Comparison of ENCODE assay signal across 12 cellular contexts in genomic region chr11:114073506-114074381, GRCh38. TPM values are rescaled to one million over a fixed set of nuclear protein-coding genes. Genes with fewer than 3 reads are reported as not detected.
DNase-seq lines count a peak whose midpoint lies in the region; ATAC-seq and TF ChIP-seq lines count a peak whose summit lies in the region.
"Had no signal": no experiment of that assay in that cellular context is flagged by ENCODE, and none has a peak within 500 bp of the region (broad histone marks: within the 10 kb centered on the region; RNA-seq: fewer than 3 reads in every experiment).

No MANE protein-coding gene starts in this region.

- no peaks in the 10 kb centered on the region for H3K9me3 Mint-ChIP-seq in activated naive CD8-positive, alpha-beta T cell treated with anti-CD3 and anti-CD28 coated beads for 36 hours
- no peaks in the 10 kb centered on the region for H3K9me3 Mint-ChIP-seq in natural killer cell treated with Interleukin-12 subunit alpha and Interleukin-12 subunit beta and Interleukin-15 and Interleukin-18, amount 100 ng/mL, for 72 hours
- no peaks in the 10 kb centered on the region for H3K9me3 Mint-ChIP-seq in osteocyte (ENCODE audit: unreplicated experiment)

- peak overlapping the region; percentile 90 for H3K27ac Mint-ChIP-seq in activated naive CD8-positive, alpha-beta T cell treated with anti-CD3 and anti-CD28 coated beads for 36 hours
- H3K27ac Mint-ChIP-seq in natural killer cell treated with Interleukin-12 subunit alpha and Interleukin-12 subunit beta and Interleukin-15 and Interleukin-18, amount 100 ng/mL, for 72 hours: peak overlapping the region; percentile 76 to 87
- H3K27ac Mint-ChIP-seq in osteocyte (ENCODE audit: unreplicated experiment): no peak overlapping the region

- H3K27me3 Mint-ChIP-seq in activated naive CD8-positive, alpha-beta T cell treated with anti-CD3 and anti-CD28 coated beads for 36 hours: no peaks in the 10 kb centered on the region
- H3K27me3 Mint-ChIP-seq in natural killer cell treated with Interleukin-12 subunit alpha and Interleukin-12 subunit beta and Interleukin-15 and Interleukin-18, amount 100 ng/mL, for 72 hours: no peaks in the 10 kb centered on the region
- peaks cover 41% of the 10 kb centered on the region for H3K27me3 Mint-ChIP-seq in osteocyte (ENCODE audit: unreplicated experiment)

- DNase-seq in NCI-H2029 treated with DMSO at 0.1 percent for 48 hours (lab: John Stamatoyannopoulos, UW) (peak; percentile 61), COLO668 (lab: John Stamatoyannopoulos, UW; ENCODE audit: unreplicated experiment) (no peak), osteocyte (ENCODE audit: extremely low spot score, unreplicated experiment) (no peak)
- DNase-seq in activated naive CD8-positive, alpha-beta T cell treated with anti-CD3 and anti-CD28 coated beads for 36 hours: peak; percentile 15
- peak; percentile 78 for DNase-seq in natural killer cell treated with Interleukin-12 subunit alpha and Interleukin-12 subunit beta and Interleukin-15 and Interleukin-18, amount 100 ng/mL, for 72 hours (ENCODE audit: low spot score)
- DNase-seq: effector CD8-positive, alpha-beta T cell; HCEC 1CT; NCI-H1105 treated with DMSO at 0.1 percent for 48 hours had no signal

- peaks cover 58% of the 10 kb centered on the region for H3K4me1 Mint-ChIP-seq in activated naive CD8-positive, alpha-beta T cell treated with anti-CD3 and anti-CD28 coated beads for 36 hours
- peaks cover 63 to 77% of the 10 kb centered on the region in 2 donors for H3K4me1 Mint-ChIP-seq in natural killer cell treated with Interleukin-12 subunit alpha and Interleukin-12 subunit beta and Interleukin-15 and Interleukin-18, amount 100 ng/mL, for 72 hours (ENCODE audit: low read depth in 2 of 2)
- H3K4me1 Mint-ChIP-seq in osteocyte (ENCODE audit: unreplicated experiment): peaks cover 48% of the 10 kb centered on the region

- no peak for TF ChIP-seq CTCF in C4-2B (conservative IDR thresholded peaks at IDR 0.05)
- TF ChIP-seq CTCF in osteocyte (IDR thresholded peaks at IDR 0.05): no peak

- peak overlapping the region; percentile 66 for H3K27ac ChIP-seq in C4-2B
- H3K27ac ChIP-seq: parathyroid adenoma had no signal

- no peak overlapping the region for H3K4me3 Mint-ChIP-seq in activated naive CD8-positive, alpha-beta T cell treated with anti-CD3 and anti-CD28 coated beads for 36 hours
- H3K4me3 Mint-ChIP-seq in natural killer cell treated with Interleukin-12 subunit alpha and Interleukin-12 subunit beta and Interleukin-15 and Interleukin-18, amount 100 ng/mL, for 72 hours: peak overlapping the region; percentile 68
- H3K4me3 Mint-ChIP-seq in osteocyte (ENCODE audit: unreplicated experiment): no peak overlapping the region

- ATAC-seq in natural killer cell treated with Interleukin-12 subunit alpha and Interleukin-12 subunit beta and Interleukin-15 and Interleukin-18, amount 100 ng/mL, for 72 hours: peak; percentile 78 to 87
- no peak for ATAC-seq in HG03432 (IDR thresholded peaks at IDR 0.05; ENCODE audit: unreplicated experiment)
- ATAC-seq in HG03095 (IDR thresholded peaks at IDR 0.05; ENCODE audit: unreplicated experiment): no peak

- no peaks in the 10 kb centered on the region for H3K36me3 Mint-ChIP-seq in activated naive CD8-positive, alpha-beta T cell treated with anti-CD3 and anti-CD28 coated beads for 36 hours
- H3K36me3 Mint-ChIP-seq in natural killer cell treated with Interleukin-12 subunit alpha and Interleukin-12 subunit beta and Interleukin-15 and Interleukin-18, amount 100 ng/mL, for 72 hours: no peaks in the 10 kb centered on the region
- peaks cover 38% of the 10 kb centered on the region for H3K36me3 Mint-ChIP-seq in osteocyte (ENCODE audit: unreplicated experiment)

RNA-seq across cellular contexts. Expression of gene ZBTB16, which starts 14.2 kb away (rescaled TPM):
- total RNA-seq in activated naive CD8-positive, alpha-beta T cell treated with anti-CD3 and anti-CD28 coated beads for 36 hours: 1 to 10 TPM; 1.7 to 2.1 TPM
- total RNA-seq in natural killer cell treated with Interleukin-12 subunit alpha and Interleukin-12 subunit beta and Interleukin-15 and Interleukin-18, amount 100 ng/mL, for 72 hours: 10 to 100 TPM in 1 of 2 donors, 1 to 10 TPM in 1; 2.7 to 13.1 TPM
- total RNA-seq in osteocyte: 19.1 and 20.3 TPM in 2 replicates

Comparison
In these comparisons a context has a peak if more than half of its experiments do, and no peak if none do; other contexts are left out.
1. DNase-seq: peak in NCI-H2029 treated with DMSO at 0.1 percent for 48 hours (single experiment), activated naive CD8-positive, alpha-beta T cell treated with anti-CD3 and anti-CD28 coated beads for 36 hours (single experiment) and natural killer cell treated with Interleukin-12 subunit alpha and Interleukin-12 subunit beta and Interleukin-15 and Interleukin-18, amount 100 ng/mL, for 72 hours (single experiment); none in COLO668 (single experiment) and osteocyte (single experiment).
2. ATAC-seq: peak in natural killer cell treated with Interleukin-12 subunit alpha and Interleukin-12 subunit beta and Interleukin-15 and Interleukin-18, amount 100 ng/mL, for 72 hours (2 of 2); none in HG03432 (single experiment) and HG03095 (single experiment).